ENCODE assay signal across 18 cellular contexts in genomic region chr3:58063022-58063421, GRCh38. TPM values are rescaled to one million over a fixed set of nuclear protein-coding genes. Genes with fewer than 3 reads are reported as not detected.
DNase-seq lines count a peak whose midpoint lies in the region; ATAC-seq, FAIRE-seq and TF ChIP-seq lines count a peak whose summit lies in the region.
"Had no signal": no experiment of that assay in that cellular context is flagged by ENCODE, and none has a peak within 500 bp of the region (broad histone marks: within the 10 kb centered on the region; RNA-seq: fewer than 3 reads in every experiment).

No MANE protein-coding gene starts in this region.

- POLR2A ChIA-PET in H1 (lab: Charles Lee; ENCODE audit: partially characterized antibody): interaction anchor here (0.8 to 1.5 kb wide), 3 partner anchors 16 to 54 kb away, joined by 3 to 4 read pairs (median 3); partner anchors contain the start of gene FLNB

- H4K20me1 ChIP-seq in Loucy (ENCODE audit: insufficient read depth, low read length, poor library complexity, severe bottlenecking): peaks cover 4% of the 10 kb centered on the region
- H4K20me1 ChIP-seq in H1 (replicated peaks in 1 of 2; ENCODE audit: control insufficient read depth in 1 of 2, insufficient read depth in 2 of 2, low read length in 2 of 2): peaks cover 6 to 19% of the 10 kb centered on the region in 2 experiments

- intact Hi-C loops in upper lobe of right lung (cut with DNase I): no loop called here

- H3K56ac ChIP-seq in H1 (replicated peaks; ENCODE audit: insufficient read length, low read depth, low read length): no peak overlapping the region

- TF ChIP-seq POLR2A in H1 (IDR thresholded peaks at IDR 0.05; ENCODE audit: control extremely low read depth in 1 of 2, low read depth in 2 of 2, low read length in 2 of 2): no peak

- H4K91ac ChIP-seq in H1 (replicated peaks; ENCODE audit: insufficient read length, low read length): no peak overlapping the region

- H3K23me2 ChIP-seq in H1 (ENCODE audit: low read depth, low read length): no peaks in the 10 kb centered on the region; the same call in 1 of the 2 replicates

- peaks cover 28% of the 10 kb centered on the region for H3K36me3 Mint-ChIP-seq in type B pancreatic cell

- no peak overlapping the region for H3K9ac ChIP-seq in Loucy (ENCODE audit: low read depth, low read length, poor library complexity, severe bottlenecking)
- no peak overlapping the region for H3K9ac ChIP-seq in H1 (replicated peaks in 1 of 4; ENCODE audit: extremely low read depth in 1 of 4, low read depth in 3 of 4, low read length in 3 of 4)

- peak overlapping the region; percentile 13 for H3K4me2 ChIP-seq in Loucy (ENCODE audit: low read depth, low read length, poor library complexity, severe bottlenecking)
- peak overlapping the region in 1 of 2 experiments; percentile 19; a peak in 1 of 4 replicates for H3K4me2 ChIP-seq in H1 (ENCODE audit: insufficient read depth in 1 of 2, low read depth in 2 of 2, low read length in 2 of 2)

- no peak for TF ChIP-seq EP300 in H1 (IDR thresholded peaks at IDR 0.05; ENCODE audit: borderline replicate concordance in 1 of 2, low read depth in 2 of 2, low read length in 2 of 2)

- H3K4ac ChIP-seq in H1 (replicated peaks; ENCODE audit: insufficient read length, low read depth, low read length): no peak overlapping the region

- H3K23ac ChIP-seq in H1 (ENCODE audit: insufficient read length): no peak overlapping the region

- H3K4me1 ChIP-seq in Loucy (ENCODE audit: insufficient read depth, low read length, poor library complexity, severe bottlenecking) (peaks cover 11% of the 10 kb centered on the region), H1 (replicated peaks in 1 of 4; ENCODE audit: control insufficient read depth in 3 of 4, insufficient read depth in 4 of 4, low read length in 3 of 4) (peaks cover 15 to 42% (median 23%) of the 10 kb centered on the region in 4 experiments), muscle layer of duodenum (ENCODE audit: control insufficient read depth in 1 of 2, insufficient read depth in 2 of 2, low read length in 2 of 2) (peaks cover 26 to 36% of the 10 kb centered on the region in 2 donors), upper lobe of right lung (peaks cover 14% of the 10 kb centered on the region)

- H3K27ac Mint-ChIP-seq in type B pancreatic cell: peak overlapping the region; percentile 78
- H3K27ac Mint-ChIP-seq: activated CD4-positive, alpha-beta memory T cell treated with anti-CD3 and anti-CD28 coated beads, Interleukin-2, amount 10 ng/mL, durations not matched to agents 7 days and 5 days; activated T-helper 2 cell treated with anti-CD3 and anti-CD28 coated beads, Interferon-gamma antibody, Interleukin-2, Interleukin-4, amounts not matched to agents 10 μg/mL and 5 μg/mL and 100 μg/mL, durations not matched to agents 14 hours and 24 hours and 36 hours; dendritic cell treated with granulocyte-macrophage colony-stimulating factor and Interleukin-4, amounts not matched to agents 40 ng/mL and 50 ng/mL, for 4 days; IgD-negative memory B cell; stimulated activated naive CD8-positive, alpha-beta T cell treated with anti-CD3 and anti-CD28 coated beads, Interleukin-15, amount 100 ng/mL, for 72 hours had no signal

- no peaks in the 10 kb centered on the region for H3K27me3 Mint-ChIP-seq in type B pancreatic cell
- H3K27me3 Mint-ChIP-seq: activated CD4-positive, alpha-beta memory T cell treated with anti-CD3 and anti-CD28 coated beads, Interleukin-2, amount 10 ng/mL, durations not matched to agents 7 days and 5 days; dendritic cell treated with granulocyte-macrophage colony-stimulating factor and Interleukin-4, amounts not matched to agents 40 ng/mL and 50 ng/mL, for 4 days; IgD-negative memory B cell; stimulated activated naive CD8-positive, alpha-beta T cell treated with anti-CD3 and anti-CD28 coated beads, Interleukin-15, amount 100 ng/mL, for 72 hours had no signal

- peak overlapping the region; percentile 79 for H3K4me3 Mint-ChIP-seq in type B pancreatic cell
- H3K4me3 Mint-ChIP-seq: activated CD4-positive, alpha-beta memory T cell treated with anti-CD3 and anti-CD28 coated beads, Interleukin-2, amount 10 ng/mL, durations not matched to agents 7 days and 5 days; dendritic cell treated with granulocyte-macrophage colony-stimulating factor and Interleukin-4, amounts not matched to agents 40 ng/mL and 50 ng/mL, for 4 days; IgD-negative memory B cell; stimulated activated naive CD8-positive, alpha-beta T cell treated with anti-CD3 and anti-CD28 coated beads, Interleukin-15, amount 100 ng/mL, for 72 hours had no signal

- peaks cover 62% of the 10 kb centered on the region for H3K4me1 Mint-ChIP-seq in type B pancreatic cell (ENCODE audit: unreplicated experiment)

- H3K36me3 ChIP-seq in Loucy (ENCODE audit: insufficient read depth, low read length) (no peaks in the 10 kb centered on the region), H1 (ENCODE audit: control insufficient read depth in 2 of 4, insufficient read depth in 4 of 4, low read length in 3 of 4) (no peaks in the 10 kb centered on the region), muscle layer of duodenum (ENCODE audit: control insufficient read depth in 1 of 2, insufficient read depth in 2 of 2, low read length in 2 of 2) (no peaks in the 10 kb centered on the region), upper lobe of right lung (no peaks in the 10 kb centered on the region)
- H3K36me3 ChIP-seq: lower lobe of right lung, neutrophil had no signal

- H4K5ac ChIP-seq in H1 (ENCODE audit: insufficient read length, low read depth, low read length): no peak overlapping the region

- H3K9me3 ChIP-seq in Loucy (ENCODE audit: insufficient read depth, low read depth, low read length) (no peaks in the 10 kb centered on the region), H1 (ENCODE audit: insufficient read depth in 2 of 2, low read depth in 1 of 2, low read length in 1 of 2) (no peaks in the 10 kb centered on the region), muscle layer of duodenum (ENCODE audit: control insufficient read depth in 1 of 2, low read length in 2 of 2) (no peaks in the 10 kb centered on the region), upper lobe of right lung (no peaks in the 10 kb centered on the region)
- H3K9me3 ChIP-seq: lower lobe of right lung, neutrophil had no signal

- no peak overlapping the region for H2BK120ac ChIP-seq in H1 (replicated peaks; ENCODE audit: low read depth, low read length)

- H3K79me2 ChIP-seq in Loucy (ENCODE audit: insufficient read depth, low read length) (peaks cover 3% of the 10 kb centered on the region; the same call in 1 of the 2 replicates), H1 (ENCODE audit: control insufficient read depth in 1 of 2, insufficient read depth in 2 of 2, low read length in 2 of 2) (peaks cover 0 to 84% of the 10 kb centered on the region in 2 experiments; a peak in 3 of 4 replicates)

- peak overlapping the region; percentile 96 for H2BK12ac ChIP-seq in H1 (ENCODE audit: low read depth, low read length)

- FAIRE-seq in H1 (lab: Jason Lieb, UNC): no peak
- FAIRE-seq: G401.6 had no signal

- no peaks in the 10 kb centered on the region for H3K9me3 Mint-ChIP-seq in type B pancreatic cell
- H3K9me3 Mint-ChIP-seq: activated CD4-positive, alpha-beta memory T cell treated with anti-CD3 and anti-CD28 coated beads, Interleukin-2, amount 10 ng/mL, durations not matched to agents 7 days and 5 days; activated T-helper 2 cell treated with anti-CD3 and anti-CD28 coated beads, Interferon-gamma antibody, Interleukin-2, Interleukin-4, amounts not matched to agents 10 μg/mL and 5 μg/mL and 100 μg/mL, durations not matched to agents 14 hours and 24 hours and 36 hours; dendritic cell treated with granulocyte-macrophage colony-stimulating factor and Interleukin-4, amounts not matched to agents 40 ng/mL and 50 ng/mL, for 4 days; IgD-negative memory B cell; stimulated activated naive CD8-positive, alpha-beta T cell treated with anti-CD3 and anti-CD28 coated beads, Interleukin-15, amount 100 ng/mL, for 72 hours had no signal

- no peak for ATAC-seq in upper lobe of right lung
- ATAC-seq: lower lobe of right lung; stimulated activated naive CD8-positive, alpha-beta T cell treated with anti-CD3 and anti-CD28 coated beads, Interleukin-15, amount 100 ng/mL, for 72 hours had no signal

- H3K79me1 ChIP-seq in H1 (ENCODE audit: low read depth, low read length): peaks cover 15% of the 10 kb centered on the region

- H3F3A ChIP-seq in Loucy (ENCODE audit: low read depth): no peaks in the 10 kb centered on the region

- no peaks in the 10 kb centered on the region for H3K9me2 ChIP-seq in Loucy (replicated peaks; ENCODE audit: low read depth, low read length)

- peak overlapping the region; percentile 87 for H2AK5ac ChIP-seq in H1 (ENCODE audit: low read depth, low read length)

- no peak overlapping the region for H3K27ac ChIP-seq in H1 (ENCODE audit: low read depth, low read length)
- peak overlapping the region; percentile 48 for H3K27ac ChIP-seq in muscle layer of duodenum (ENCODE audit: low read length)
- H3K27ac ChIP-seq in upper lobe of right lung: no peak overlapping the region
- H3K27ac ChIP-seq: lower lobe of right lung, neutrophil, skin epidermis had no signal

- H2BK20ac ChIP-seq in H1 (ENCODE audit: low read length): peak overlapping the region; percentile 66; the same call in 1 of the 2 replicates

- 91% methylated on average over 10 of the region's 10 CpGs; no CpG with 5 or more reads in 1 of the 2 experiments for WGBS in H1 (ENCODE audit: extremely low coverage in 1 of 2, insufficient coverage in 1 of 2, insufficient read length in 1 of 2, insufficient replicate concordance in 2 of 2, low coverage in 1 of 2, low lambda C conversion rate in 2 of 2, missing lambda C conversion rate in 1 of 2), 2 experiments

- CTCF ChIA-PET in H1 (lab: Charles Lee; ENCODE audit: partially characterized antibody): interaction anchor here (0.6 to 2.7 kb wide), 13 partner anchors 9 to 385 kb away, joined by 3 to 17 read pairs (median 4); partner anchors contain the start of gene FLNB

- H3K14ac ChIP-seq in H1 (ENCODE audit: insufficient read length): no peak overlapping the region

- no peak overlapping the region for H2AFZ ChIP-seq in Loucy (ENCODE audit: low read length)
- H2AFZ ChIP-seq in H1 (ENCODE audit: low read length): no peak overlapping the region

- TF ChIP-seq RAD21 in H1 (IDR thresholded peaks at IDR 0.05 in 1 of 2, conservative IDR thresholded peaks at IDR 0.05 in 1 of 2; ENCODE audit: low read depth in 2 of 2, low read length in 2 of 2): no peak

- H4K8ac ChIP-seq in H1 (ENCODE audit: extremely low read depth, insufficient read depth, low read length): no peak overlapping the region

- H3K27me3 ChIP-seq in Loucy (ENCODE audit: insufficient read depth, low read length, poor library complexity, severe bottlenecking): no peaks in the 10 kb centered on the region
- H3K27me3 ChIP-seq in H1 (replicated peaks in 1 of 4; ENCODE audit: control insufficient read depth in 3 of 4, extremely low read depth in 1 of 4, insufficient read depth in 3 of 4, low read length in 3 of 4): no peaks in the 10 kb centered on the region
- no peaks in the 10 kb centered on the region for H3K27me3 ChIP-seq in muscle layer of duodenum (ENCODE audit: low read depth, low read length)
- H3K27me3 ChIP-seq in upper lobe of right lung: no peaks in the 10 kb centered on the region
- H3K27me3 ChIP-seq: neutrophil had no signal

- peak overlapping the region; percentile 47 for H2BK5ac ChIP-seq in H1 (ENCODE audit: low read depth, low read length)

- TF ChIP-seq CTCF in Loucy (conservative IDR thresholded peaks at IDR 0.05; ENCODE audit: low read length): no peak
- TF ChIP-seq CTCF in H1 (IDR thresholded peaks at IDR 0.05; ENCODE audit: control extremely low read depth in 1 of 3, insufficient read depth in 1 of 3, low read depth in 1 of 3, low read length in 3 of 3): no peak
- no peak for TF ChIP-seq CTCF in type B pancreatic cell (conservative IDR thresholded peaks at IDR 0.05)
- no peak for TF ChIP-seq CTCF in upper lobe of right lung (IDR thresholded peaks at IDR 0.05)

- H3K18ac ChIP-seq in H1 (ENCODE audit: extremely low read depth, low read length): peak overlapping the region; percentile 79

- DNase-seq in H1 (ENCODE audit: low read depth in 1 of 2, low spot score in 2 of 2) (no peak), type B pancreatic cell (ENCODE audit: extremely low spot score, unreplicated experiment) (no peak), NCI-H2171 treated with DMSO at 0.1 percent for 48 hours (lab: John Stamatoyannopoulos, UW) (no peak), upper lobe of right lung (no peak), NCI-H526 treated with DMSO at 0.1 percent for 48 hours (lab: John Stamatoyannopoulos, UW) (no peak)
- DNase-seq: activated CD4-positive, alpha-beta memory T cell treated with anti-CD3 and anti-CD28 coated beads, Interleukin-2, amount 10 ng/mL, durations not matched to agents 7 days and 5 days; lower lobe of right lung; NCI-H1048; NCI-H2227 treated with DMSO at 0.1 percent for 48 hours; stimulated activated naive CD8-positive, alpha-beta T cell treated with anti-CD3 and anti-CD28 coated beads, Interleukin-15, amount 100 ng/mL, for 72 hours had no signal

- peak overlapping the region; percentile 90; the same call in 1 of the 2 replicates for H2BK15ac ChIP-seq in H1 (ENCODE audit: low read length)

- H3K4me3 ChIP-seq in Loucy (ENCODE audit: low read length, poor library complexity, severe bottlenecking) (no peak overlapping the region), H1 (ENCODE audit: extremely low read depth in 1 of 4, insufficient read depth in 2 of 4, low read depth in 3 of 4, low read length in 4 of 4) (no peak overlapping the region), muscle layer of duodenum (ENCODE audit: low read depth in 1 of 2, low read length in 2 of 2) (no peak overlapping the region), upper lobe of right lung (no peak overlapping the region)
- H3K4me3 ChIP-seq: lower lobe of right lung, skin epidermis had no signal

RNA-seq across cellular contexts. Expression of gene FLNB, which starts 54.8 kb away (rescaled TPM):
- 118 and 122 TPM in 2 replicates for total RNA-seq in H1 (2021; fragmentation: NEBNext Ultra II Directional; extraction: Animal tissue kit (Norgen Biotek cat#: 25700))
- polyA plus RNA-seq in H1 (2011; rRNA removed): 72.2 and 72.3 TPM in 2 replicates
- 53.0 TPM for polyA plus RNA-seq in H1 (2011; cell fraction: cytosol; rRNA removed)
- 599 TPM for polyA plus RNA-seq in H1 (2011; cell fraction: nucleus; rRNA removed)
- 82.4 to 123 TPM (median 108 TPM) in 4 replicates for polyA plus RNA-seq in H1 (2012, experiment 1 of 2)
- 47.2 TPM for polyA plus RNA-seq in H1 (2012, experiment 2 of 2)
- 96.1 TPM for polyA plus RNA-seq in H1 (2013, experiment 1 of 2)
- polyA plus RNA-seq in H1 (2013, experiment 2 of 2): 85.9 TPM
- 249 and 262 TPM in 2 replicates for polyA minus RNA-seq in H1 (2011; rRNA and poly(A)+ RNA removed)
- polyA minus RNA-seq in H1 (2011; cell fraction: cytosol; rRNA and poly(A)+ RNA removed): 121 TPM
- 391 TPM for polyA minus RNA-seq in H1 (2011; cell fraction: nucleus; rRNA and poly(A)+ RNA removed)
- total RNA-seq in type B pancreatic cell (ENCODE audit: low replicate concordance) (204 and 295 TPM in 2 replicates), upper lobe of right lung (115 TPM)
